Comparison of ENCODE assay signal across 16 cellular contexts in genomic region chr6:128246472-128246871, GRCh38.
DNase-seq lines count a peak whose midpoint lies in the region; ATAC-seq and TF ChIP-seq lines count a peak whose summit lies in the region.
"Had no signal": no experiment of that assay in that cellular context is flagged by ENCODE, and none has a peak within 500 bp of the region (broad histone marks: within the 10 kb centered on the region; RNA-seq: fewer than 3 reads in every experiment).

No MANE protein-coding gene starts in this region.

- H3K9ac ChIP-seq in endocrine pancreas (ENCODE audit: control insufficient read depth, insufficient read depth, low read length) (no peak overlapping the region), neural progenitor cell (no peak overlapping the region)
- H3K9ac ChIP-seq: SK-N-SH had no signal

- H2AFZ ChIP-seq in GM23338 (no peak overlapping the region), neural progenitor cell (replicated peaks) (no peak overlapping the region)

- H3K9me3 ChIP-seq in endocrine pancreas (ENCODE audit: control insufficient read depth, low read length) (no peaks in the 10 kb centered on the region), neural progenitor cell (ENCODE audit: low read depth) (no peaks in the 10 kb centered on the region)
- H3K9me3 ChIP-seq: SK-N-SH had no signal

- H3K27me3 ChIP-seq in GM23338 (ENCODE audit: insufficient read depth) (no peaks in the 10 kb centered on the region), endocrine pancreas (ENCODE audit: control insufficient read depth, insufficient read depth, low read length) (no peaks in the 10 kb centered on the region), neural progenitor cell (no peaks in the 10 kb centered on the region)

- no peaks in the 10 kb centered on the region for H3K36me3 ChIP-seq in GM23338 (ENCODE audit: insufficient read depth)
- no peaks in the 10 kb centered on the region for H3K36me3 ChIP-seq in endocrine pancreas (ENCODE audit: control insufficient read depth, insufficient read depth, low read length)
- no peaks in the 10 kb centered on the region for H3K36me3 ChIP-seq in neural progenitor cell

- H3F3A ChIP-seq in GM23338 (replicated peaks; ENCODE audit: low read depth) (no peaks in the 10 kb centered on the region), neural progenitor cell (ENCODE audit: low read depth) (no peaks in the 10 kb centered on the region)

- H3K4me2 ChIP-seq in GM23338 (no peak overlapping the region), neural progenitor cell (peak overlapping the region; percentile 0)
- H3K4me2 ChIP-seq: SK-N-SH had no signal

- H3K4me1 Mint-ChIP-seq in GM23338 = peaks cover 7% of the 10 kb centered on the region; the same call in 2 of the 3 replicates
- H3K4me1 Mint-ChIP-seq in neural progenitor cell = peaks cover 5% of the 10 kb centered on the region
- H3K4me1 Mint-ChIP-seq in HFFc6 (ENCODE audit: low read depth) = peaks cover 49% of the 10 kb centered on the region

- H3K4me1 ChIP-seq in GM23338 (ENCODE audit: insufficient read depth) = peaks cover 1% of the 10 kb centered on the region; the same call in 1 of the 2 replicates
- peaks cover 3% of the 10 kb centered on the region for H3K4me1 ChIP-seq in endocrine pancreas (ENCODE audit: control insufficient read depth, insufficient read depth, low read length)
- H3K4me1 ChIP-seq in neural progenitor cell = peaks cover 11% of the 10 kb centered on the region

- H3K9me3 Mint-ChIP-seq in GM23338 (no peaks in the 10 kb centered on the region), neural progenitor cell (no peaks in the 10 kb centered on the region), HFFc6 (no peaks in the 10 kb centered on the region)

- no peaks in the 10 kb centered on the region for H3K9me2 ChIP-seq in GM23338 (ENCODE audit: insufficient read depth)
- H3K9me2 ChIP-seq: SK-N-SH had no signal

- H4K20me1 ChIP-seq in GM23338 (replicated peaks; ENCODE audit: insufficient read depth) (no peaks in the 10 kb centered on the region), neural progenitor cell (ENCODE audit: low read depth) (no peaks in the 10 kb centered on the region)

- H3K27me3 Mint-ChIP-seq in GM23338 (ENCODE audit: insufficient read depth, low read depth, poor library complexity) (peaks cover 1% of the 10 kb centered on the region), neural progenitor cell (ENCODE audit: insufficient read depth, low read depth) (no peaks in the 10 kb centered on the region), HFFc6 (ENCODE audit: insufficient read depth) (peaks cover 2% of the 10 kb centered on the region; the same call in 1 of the 2 replicates)

- TF ChIP-seq CTCF in GM23338 (conservative IDR thresholded peaks at IDR 0.05; ENCODE audit: low read depth in 2 of 2) = no peak
- no peak for TF ChIP-seq CTCF in neural progenitor cell (IDR thresholded peaks at IDR 0.05)
- TF ChIP-seq CTCF in HFFc6 (IDR thresholded peaks at IDR 0.05) = no peak

- no peak overlapping the region for H3K4me3 ChIP-seq in GM23338
- H3K4me3 ChIP-seq in endocrine pancreas (ENCODE audit: control insufficient read depth, insufficient read depth, low read length) = peak overlapping the region; percentile 18
- no peak overlapping the region for H3K4me3 ChIP-seq in neural progenitor cell
- H3K4me3 ChIP-seq: K562 had no signal

- DNase-seq in GM23338 (ENCODE audit: low spot score) (no peak), NCI-H524 (lab: John Stamatoyannopoulos, UW) (peak; percentile 49 to 75), neural progenitor cell (ENCODE audit: low spot score) (peak; percentile 52), HPDE6-E6E7 (ENCODE audit: extremely low spot score) (no peak), HFFc6 (no peak)
- DNase-seq: COR-L47, MV-4-11, NCI-H1417, NCI-H2029 treated with DMSO at 0.1 percent for 48 hours, NCI-H2171 treated with DMSO at 0.1 percent for 48 hours, NCI-H510A treated with DMSO at 0.1 percent for 48 hours, SHP77, SK-N-SH had no signal

- peaks cover 5% of the 10 kb centered on the region for H3K79me2 ChIP-seq in GM23338 (replicated peaks; ENCODE audit: insufficient read depth)
- no peaks in the 10 kb centered on the region for H3K79me2 ChIP-seq in neural progenitor cell (ENCODE audit: low read depth)

- H3K4me3 Mint-ChIP-seq in GM23338 = no peak overlapping the region
- no peak overlapping the region for H3K4me3 Mint-ChIP-seq in neural progenitor cell
- H3K4me3 Mint-ChIP-seq in HFFc6 = no peak overlapping the region

- no peaks in the 10 kb centered on the region; the same call in 2 of the 3 replicates for H3K36me3 Mint-ChIP-seq in GM23338 (ENCODE audit: low read depth)
- H3K36me3 Mint-ChIP-seq in neural progenitor cell = peaks cover 2% of the 10 kb centered on the region
- H3K36me3 Mint-ChIP-seq in HFFc6 (ENCODE audit: low read depth) = peaks cover 25% of the 10 kb centered on the region

- ATAC-seq in GM23338 (no peak), GM18858 (IDR thresholded peaks at IDR 0.05; ENCODE audit: unreplicated experiment) (no peak)
- ATAC-seq: K562 had no signal

- H3K27ac ChIP-seq in GM23338 (ENCODE audit: low read depth) (no peak overlapping the region), neural progenitor cell (peak overlapping the region; percentile 1)

- H3K27ac Mint-ChIP-seq in GM23338 (peak overlapping the region; percentile 26; the same call in 1 of the 2 replicates), neural progenitor cell (no peak overlapping the region), HFFc6 (no peak overlapping the region)

TF ChIP-seq in GM23338, 12 proteins besides CTCF, POLR2A, EP300 and RAD21 (continues in another document):
- no peak for TF ChIP-seq POLR2AphosphoS5 (IDR thresholded peaks at IDR 0.05; ENCODE audit: low read depth)
- TF ChIP-seq STAT1 (IDR thresholded peaks at IDR 0.05; ENCODE audit: unreplicated experiment) = no peak
- TF ChIP-seq ZNF331 (CRISPR knock-in tag; IDR thresholded peaks at IDR 0.05; ENCODE audit: low read depth) = no peak
- TF ChIP-seq NANOG (IDR thresholded peaks at IDR 0.05; ENCODE audit: borderline replicate concordance) = no peak
- no peak for TF ChIP-seq CREB1 (CRISPR knock-in tag; IDR thresholded peaks at IDR 0.05; ENCODE audit: low read depth)
- TF ChIP-seq ZNF114 (CRISPR knock-in tag; IDR thresholded peaks at IDR 0.05) = no peak
- no peak for TF ChIP-seq JUNB (IDR thresholded peaks at IDR 0.05; ENCODE audit: unreplicated experiment)
- TF ChIP-seq EZH2 (IDR thresholded peaks at IDR 0.05; ENCODE audit: low read depth, unreplicated experiment) = no peak
- no peak for TF ChIP-seq ZNF462 (CRISPR knock-in tag; IDR thresholded peaks at IDR 0.05)

Comparison
In these comparisons a context has a peak if more than half of its experiments do, and no peak if none do; other contexts are left out.
1. DNase-seq: peak in NCI-H524 (2 of 2) and neural progenitor cell (single experiment); none in GM23338 (single experiment), HPDE6-E6E7 (single experiment) and HFFc6 (single experiment).